ENCODE assay signal across 35 cellular contexts in genomic region chr7:75533926-75534325, GRCh38. TPM values are rescaled to one million over a fixed set of nuclear protein-coding genes. Genes with fewer than 3 reads are reported as not detected.
"Had no signal": no experiment of that assay in that cellular context is flagged by ENCODE, and none has a peak within 500 bp of the region (broad histone marks: within the 10 kb centered on the region; RNA-seq: fewer than 3 reads in every experiment).

No MANE protein-coding gene starts in this region.

- H3K9me3 Mint-ChIP-seq: activated B cell treated with CpG ODN at 0.5 μM for 24 hours; activated CD8-positive, alpha-beta T cell treated with anti-CD3 and anti-CD28 coated beads for 36 hours; activated naive CD4-positive, alpha-beta T cell treated with anti-CD3 and anti-CD28 coated beads, Interleukin-2, amount 50 U/mL, for 72 hours; activated T-cell treated with anti-CD3 and anti-CD28 coated beads, Interleukin-2, amount 50 U/mL, for 24 hours; activated T-helper 2 cell treated with anti-CD3 and anti-CD28 coated beads, Interferon-gamma antibody, Interleukin-2, Interleukin-4, amounts not matched to agents 10 μg/mL and 5 μg/mL and 100 μg/mL, durations not matched to agents 14 hours and 24 hours and 36 hours; natural killer cell treated with Interleukin-12 subunit alpha and Interleukin-12 subunit beta and Interleukin-15 and Interleukin-18, amount 100 ng/mL, for 72 hours; stimulated activated naive B cell treated with anti-CD40 and anti-IgM and Interleukin-4, amounts not matched to agents 10 μg/mL and 1 μg/mL and 100 μg/mL, for 72 hours had no signal

- H3K4me1 Mint-ChIP-seq: T-helper 17 cell had no signal

- H3K36me3 ChIP-seq: breast epithelium had no signal

- H3K27me3 ChIP-seq: breast epithelium, esophagus squamous epithelium, heart right ventricle, stomach, suprapubic skin, tibial nerve had no signal

- FAIRE-seq: endometrium, urothelium cell line had no signal

- H3K36me3 Mint-ChIP-seq: activated naive CD4-positive, alpha-beta T cell treated with anti-CD3 and anti-CD28 coated beads, Interleukin-2, amount 50 U/mL, for 72 hours; natural killer cell treated with Interleukin-12 subunit alpha and Interleukin-12 subunit beta and Interleukin-15 and Interleukin-18, amount 100 ng/mL, for 72 hours had no signal

- DNase-seq: activated B cell treated with CpG ODN at 0.5 μM for 24 hours; activated CD4-positive, alpha-beta T cell treated with anti-CD3 and anti-CD28 coated beads, Interleukin-2, amount 50 U/mL, for 1 hour; activated CD8-positive, alpha-beta T cell treated with anti-CD3 and anti-CD28 coated beads for 36 hours; activated T-cell treated with anti-CD3 and anti-CD28 coated beads, Interleukin-2, amount 50 U/mL, for 24 hours; central memory CD4-positive, alpha-beta T cell; effector CD8-positive, alpha-beta T cell; esophagus squamous epithelium; foreskin melanocyte; kidney glomerular epithelial cell; left ventricle myocardium inferior; mucosa of descending colon; stimulated activated CD4-positive, alpha-beta T cell treated with anti-CD3 and anti-CD28 coated beads, Interleukin-1b, Interleukin-23, amount 100 ng/mL, for 48 hours; stimulated activated CD4-positive, alpha-beta T cell treated with anti-CD3 and anti-CD28 coated beads, Interleukin-4, amount 100 ng/mL, for 4 hours; stimulated activated naive B cell treated with anti-CD40 and anti-IgM and Interleukin-4, amounts not matched to agents 10 μg/mL and 1 μg/mL and 100 μg/mL, for 72 hours; stomach; SW 1271; T-helper 17 cell; T1000 had no signal

- H3K4me1 ChIP-seq: breast epithelium, left ventricle myocardium inferior, stomach, suprapubic skin, tibial nerve had no signal

- H3K9me3 ChIP-seq: breast epithelium, esophagus squamous epithelium, heart right ventricle, left ventricle myocardium inferior, mucosa of descending colon, stomach, suprapubic skin, tibial nerve had no signal

- H3K4me3 Mint-ChIP-seq: activated B cell treated with CpG ODN at 0.5 μM for 24 hours; activated CD8-positive, alpha-beta T cell treated with anti-CD3 and anti-CD28 coated beads for 36 hours; activated T-cell treated with anti-CD3 and anti-CD28 coated beads, Interleukin-2, amount 50 U/mL, for 24 hours; natural killer cell treated with Interleukin-12 subunit alpha and Interleukin-12 subunit beta and Interleukin-15 and Interleukin-18, amount 100 ng/mL, for 72 hours; stimulated activated naive B cell treated with anti-CD40 and anti-IgM and Interleukin-4, amounts not matched to agents 10 μg/mL and 1 μg/mL and 100 μg/mL, for 72 hours; T-helper 17 cell had no signal

- H3K4me3 ChIP-seq: breast epithelium, esophagus squamous epithelium, heart right ventricle, left ventricle myocardium inferior, mucosa of descending colon, smooth muscle cell, stomach, suprapubic skin, tibial nerve had no signal

- ATAC-seq: activated CD8-positive, alpha-beta T cell treated with anti-CD3 and anti-CD28 coated beads for 36 hours; heart right ventricle; mucosa of descending colon; T-helper 17 cell had no signal

- H3K27ac Mint-ChIP-seq: activated B cell treated with CpG ODN at 0.5 μM for 24 hours; activated CD8-positive, alpha-beta T cell treated with anti-CD3 and anti-CD28 coated beads for 36 hours; activated T-helper 2 cell treated with anti-CD3 and anti-CD28 coated beads, Interferon-gamma antibody, Interleukin-2, Interleukin-4, amounts not matched to agents 10 μg/mL and 5 μg/mL and 100 μg/mL, durations not matched to agents 14 hours and 24 hours and 36 hours; progenitor cell of endocrine pancreas; stimulated activated naive B cell treated with anti-CD40 and anti-IgM and Interleukin-4, amounts not matched to agents 10 μg/mL and 1 μg/mL and 100 μg/mL, for 72 hours; T-helper 17 cell had no signal

- H3K27ac ChIP-seq: breast epithelium, epithelial cell of prostate, esophagus squamous epithelium, left ventricle myocardium inferior, stomach, suprapubic skin, tibial nerve had no signal

- H3K27me3 Mint-ChIP-seq: activated B cell treated with CpG ODN at 0.5 μM for 24 hours; activated CD8-positive, alpha-beta T cell treated with anti-CD3 and anti-CD28 coated beads for 36 hours; activated T-cell treated with anti-CD3 and anti-CD28 coated beads, Interleukin-2, amount 50 U/mL, for 24 hours; natural killer cell treated with Interleukin-12 subunit alpha and Interleukin-12 subunit beta and Interleukin-15 and Interleukin-18, amount 100 ng/mL, for 72 hours; progenitor cell of endocrine pancreas; stimulated activated naive B cell treated with anti-CD40 and anti-IgM and Interleukin-4, amounts not matched to agents 10 μg/mL and 1 μg/mL and 100 μg/mL, for 72 hours; T-helper 17 cell had no signal

RNA-seq across cellular contexts. Expression of gene SPDYE5, which starts 41.8 kb away (rescaled TPM):
- total RNA-seq: activated naive CD4-positive, alpha-beta T cell treated with anti-CD3 and anti-CD28 coated beads, Interleukin-2, amount 50 U/mL, for 72 hours; activated T-helper 2 cell treated with anti-CD3 and anti-CD28 coated beads, Interferon-gamma antibody, Interleukin-2, Interleukin-4, amounts not matched to agents 10 μg/mL and 5 μg/mL and 100 μg/mL, durations not matched to agents 14 hours and 24 hours and 36 hours; breast epithelium; dermis microvascular lymphatic vessel endothelial cell; esophagus squamous epithelium; glomerular endothelial cell; left ventricle myocardium inferior; lung microvascular endothelial cell; mesenteric fat pad; myocyte; natural killer cell treated with Interleukin-12 subunit alpha and Interleukin-12 subunit beta and Interleukin-15 and Interleukin-18, amount 100 ng/mL, for 72 hours; progenitor cell of endocrine pancreas; smooth muscle cell; suprapubic skin; T-helper 17 cell; tibial nerve had no signal
- polyA plus RNA-seq: heart right ventricle, stomach had no signal
